In the genomic region with DNA sequence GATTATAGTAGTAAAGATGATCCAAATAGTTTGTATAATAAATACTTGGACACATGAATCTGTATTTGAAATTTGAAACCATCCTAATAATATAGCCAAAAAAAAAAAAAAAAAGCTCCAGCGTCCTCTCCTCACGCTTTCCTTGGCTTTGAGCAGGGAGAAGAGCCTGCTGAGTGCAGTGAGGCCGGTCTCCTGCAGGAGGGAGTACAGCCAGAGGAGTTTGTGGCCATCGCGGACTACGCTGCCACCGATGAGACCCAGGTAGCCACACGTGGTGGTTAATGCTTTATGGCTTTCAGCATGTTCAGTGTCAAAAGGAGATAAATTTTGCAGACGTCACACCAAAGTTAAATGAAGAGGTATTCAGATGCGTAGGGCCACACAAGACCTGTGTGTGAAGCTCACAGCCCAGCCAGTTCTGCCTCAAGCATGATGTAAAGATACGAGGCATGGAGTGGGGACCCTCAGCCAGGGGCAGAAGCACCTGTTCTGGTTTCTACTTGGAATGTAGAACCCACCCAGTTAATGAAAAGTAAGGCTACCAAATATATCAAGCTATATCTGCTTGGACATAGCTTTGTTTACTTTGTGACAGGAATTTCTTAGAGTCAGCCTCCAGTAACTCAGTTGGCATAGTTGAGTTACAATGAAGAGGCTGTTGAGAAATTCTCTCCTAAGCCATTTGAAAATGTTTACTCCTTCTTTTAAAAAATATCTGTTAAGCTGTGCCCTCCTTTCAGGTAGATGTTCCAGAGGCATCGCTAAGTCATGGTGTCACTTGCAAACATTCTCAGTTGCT, we compare ENCODE assay signal across 29 cellular contexts. TPM values are rescaled to one million over a fixed set of nuclear protein-coding genes. Genes with fewer than 3 reads are reported as not detected.
"Had no signal": no experiment of that assay in that cellular context is flagged by ENCODE, and none has a peak within 500 bp of the region (broad histone marks: within the 10 kb centered on the region; RNA-seq: fewer than 3 reads in every experiment).

No MANE protein-coding gene starts in this region.

- H3K4me2 ChIP-seq: smooth muscle cell had no signal

- H3K27ac ChIP-seq: coronary artery, esophagus squamous epithelium, heart right ventricle, right lobe of liver, suprapubic skin, transverse colon, vagina had no signal

- FAIRE-seq: endometrium had no signal

- H3K4me3 ChIP-seq: coronary artery, esophagus squamous epithelium, heart right ventricle, right lobe of liver, smooth muscle cell, suprapubic skin, transverse colon, vagina had no signal

- DNase-seq: dermis blood vessel endothelial cell; effector memory CD4-positive, alpha-beta T cell; erythroblast; esophagus squamous epithelium; foreskin melanocyte; glutamatergic neuron; heart right ventricle; hippocampal formation; islet precursor cell; mammary epithelial cell; mesendoderm; midbrain; naive thymus-derived CD4-positive, alpha-beta T cell; nephron progenitor cell; nucleus accumbens; right lobe of liver; stimulated activated CD4-positive, alpha-beta T cell treated with anti-CD3 and anti-CD28 coated beads, Interleukin-12 subunit alpha, Interleukin-12 subunit beta, amount 100 ng/mL, for 4 hours; stimulated activated CD4-positive, alpha-beta T cell treated with anti-CD3 and anti-CD28 coated beads, Interleukin-1b, Interleukin-23, amount 100 ng/mL, for 48 hours; stimulated activated CD4-positive, alpha-beta T cell treated with anti-CD3 and anti-CD28 coated beads, Interleukin-4, amount 100 ng/mL, for 1 hour; stimulated activated CD8-positive, alpha-beta memory T cell treated with anti-CD3 and anti-CD28 coated beads, Interleukin-4, amount 100 ng/mL, for 48 hours; stimulated activated naive CD8-positive, alpha-beta T cell treated with anti-CD3 and anti-CD28 coated beads, Interleukin-15, amount 100 ng/mL, for 72 hours; transverse colon had no signal

- ATAC-seq: left lobe of liver; naive thymus-derived CD4-positive, alpha-beta T cell; right lobe of liver; stimulated activated naive CD8-positive, alpha-beta T cell treated with anti-CD3 and anti-CD28 coated beads, Interleukin-15, amount 100 ng/mL, for 72 hours had no signal

- H3K9me3 ChIP-seq: esophagus squamous epithelium, heart right ventricle, right lobe of liver, suprapubic skin, transverse colon, vagina had no signal

- H3K27me3 ChIP-seq: esophagus squamous epithelium, heart right ventricle, right lobe of liver, suprapubic skin, transverse colon, vagina had no signal

- H3K27me3 Mint-ChIP-seq: naive thymus-derived CD4-positive, alpha-beta T cell; stimulated activated naive CD8-positive, alpha-beta T cell treated with anti-CD3 and anti-CD28 coated beads, Interleukin-15, amount 100 ng/mL, for 72 hours had no signal

- H3K4me3 Mint-ChIP-seq: naive thymus-derived CD4-positive, alpha-beta T cell; nephron progenitor cell; stimulated activated naive CD8-positive, alpha-beta T cell treated with anti-CD3 and anti-CD28 coated beads, Interleukin-15, amount 100 ng/mL, for 72 hours had no signal

- H3K9me3 Mint-ChIP-seq: naive thymus-derived CD4-positive, alpha-beta T cell had no signal

- H3K4me1 ChIP-seq: right lobe of liver had no signal

- H3K27ac Mint-ChIP-seq: nephron progenitor cell had no signal

RNA-seq across cellular contexts. Expression of a gene that starts 38.7 kb away (rescaled TPM):
- total RNA-seq: dermis blood vessel endothelial cell, left lobe of liver, osteocyte, smooth muscle cell had no signal
- polyA plus RNA-seq: smooth muscle cell had no signal
